30 cellular contexts compared by ENCODE assay signal in genomic region chr2:190929919-190930318, GRCh38. TPM values are rescaled to one million over a fixed set of nuclear protein-coding genes. Genes with fewer than 3 reads are reported as not detected.
A peak's percentile ranks its signal among the peaks of the same experiment; 100 is the strongest.
DNase-seq lines count a peak whose midpoint lies in the region; ATAC-seq, FAIRE-seq and TF ChIP-seq lines count a peak whose summit lies in the region.
"Had no signal": no experiment of that assay in that cellular context is flagged by ENCODE, and none has a peak within 500 bp of the region (broad histone marks: within the 10 kb centered on the region; RNA-seq: fewer than 3 reads in every experiment).

No MANE protein-coding gene starts in this region.

- H3K27me3 ChIP-seq in brain microvascular endothelial cell (replicated peaks), result no peaks in the 10 kb centered on the region
- no peaks in the 10 kb centered on the region for H3K27me3 ChIP-seq in mesenchymal stem cell (ENCODE audit: control insufficient read depth in 1 of 2, insufficient read depth in 1 of 2, low read length in 2 of 2)
- H3K27me3 ChIP-seq in pancreas, result no peaks in the 10 kb centered on the region
- H3K27me3 ChIP-seq: body of pancreas, heart right ventricle had no signal

- H3K27ac ChIP-seq in A549 (peak overlapping the region; percentile 4 to 72; a peak in 4 of 6 replicates), brain microvascular endothelial cell (no peak overlapping the region), mesenchymal stem cell (ENCODE audit: low read length, poor library complexity, severe bottlenecking) (peak overlapping the region; percentile 73), pancreas (no peak overlapping the region)
- H3K27ac ChIP-seq: body of pancreas, heart right ventricle, lower lobe of right lung, thoracic aorta, VCaP had no signal

- TF ChIP-seq EP300 in A549 (IDR thresholded peaks at IDR 0.05), result no peak

- H3K36me3 ChIP-seq in brain microvascular endothelial cell (replicated peaks) (peaks cover 48% of the 10 kb centered on the region), mesenchymal stem cell (ENCODE audit: control insufficient read depth in 1 of 2, insufficient read depth in 2 of 2, low read depth in 1 of 2, low read length in 2 of 2) (peaks cover 3 to 86% of the 10 kb centered on the region in 2 experiments), pancreas (peaks cover 2 to 15% (median 3%) of the 10 kb centered on the region in 3 donors)

- H3K27me3 Mint-ChIP-seq in HFFc6 (ENCODE audit: insufficient read depth), result peaks cover 2% of the 10 kb centered on the region; the same call in 1 of the 2 replicates
- H3K27me3 Mint-ChIP-seq: B cell; CD4-positive, alpha-beta memory T cell; naive thymus-derived CD8-positive, alpha-beta T cell; stimulated activated naive CD8-positive, alpha-beta T cell treated with anti-CD3 and anti-CD28 coated beads, Interleukin-15, amount 100 ng/mL, for 72 hours had no signal

- peak overlapping the region; percentile 29; the same call in 1 of the 3 replicates for H3K4me2 ChIP-seq in A549
- H3K4me2 ChIP-seq in mesenchymal stem cell (ENCODE audit: low read length, poor library complexity, severe bottlenecking), result no peak overlapping the region

- no peak overlapping the region for H2BK5ac ChIP-seq in mesenchymal stem cell (ENCODE audit: low read depth, low read length, poor library complexity, severe bottlenecking)

- H3K4me3 Mint-ChIP-seq in HFFc6, result peak overlapping the region; percentile 49; the same call in 1 of the 2 replicates
- H3K4me3 Mint-ChIP-seq: activated T-cell treated with anti-CD3 and anti-CD28 coated beads, Interleukin-2, amount 50 U/mL, for 4 hours; B cell; CD4-positive, alpha-beta memory T cell; naive thymus-derived CD8-positive, alpha-beta T cell; stimulated activated naive CD8-positive, alpha-beta T cell treated with anti-CD3 and anti-CD28 coated beads, Interleukin-15, amount 100 ng/mL, for 72 hours had no signal

- no peaks in the 10 kb centered on the region for H3K9me3 ChIP-seq in A549
- H3K9me3 ChIP-seq in mesenchymal stem cell (ENCODE audit: control insufficient read depth, low read length), result no peaks in the 10 kb centered on the region
- H3K9me3 ChIP-seq in pancreas, result no peaks in the 10 kb centered on the region
- H3K9me3 ChIP-seq: body of pancreas, heart right ventricle, lower lobe of right lung, thoracic aorta had no signal

- H4K91ac ChIP-seq in mesenchymal stem cell (ENCODE audit: low read length), result no peak overlapping the region

- peaks cover 51% of the 10 kb centered on the region for H3K36me3 Mint-ChIP-seq in HFFc6 (ENCODE audit: low read depth)

- TF ChIP-seq POLR2A in A549 (IDR thresholded peaks at IDR 0.05; ENCODE audit: low read length), result no peak

- 54% methylated on average over 7 of the region's 7 CpGs for WGBS in A549 (ENCODE audit: missing lambda C conversion rate)
- 95% methylated on average over 4 of the region's 7 CpGs for WGBS in mesenchymal stem cell
- 93 to 96% methylated on average over 7 of the region's 7 CpGs for WGBS in pancreas, 2 donors

- H2BK120ac ChIP-seq in mesenchymal stem cell (ENCODE audit: low read depth, low read length), result no peak overlapping the region

- intact Hi-C loops in pancreas (cut with DNase I), result no loop called here

- in situ Hi-C loops in brain microvascular endothelial cell (cut with HindIII; ENCODE audit: low pct_ligation_motif_present, low sequenced_read_pairs), result no loop called here

- no peak overlapping the region for H2AK5ac ChIP-seq in mesenchymal stem cell (ENCODE audit: low read length, severe bottlenecking)

- H3K27ac Mint-ChIP-seq in HFFc6, result peak overlapping the region; percentile 47
- H3K27ac Mint-ChIP-seq: B cell had no signal

- no peak overlapping the region for H2BK15ac ChIP-seq in mesenchymal stem cell (ENCODE audit: low read depth, poor library complexity, severe bottlenecking)

- no peaks in the 10 kb centered on the region for H3K79me1 ChIP-seq in mesenchymal stem cell (replicated peaks; ENCODE audit: low read length, poor library complexity, severe bottlenecking)

- ATAC-seq in A549 (peak in 1 of 2 experiments; percentile 65; a peak in 3 of 6 replicates), HG02852 (IDR thresholded peaks at IDR 0.05; ENCODE audit: unreplicated experiment) (no peak), pancreas (no peak)
- ATAC-seq: activated T-cell treated with anti-CD3 and anti-CD28 coated beads, Interleukin-2, amount 50 U/mL, for 4 hours; body of pancreas; heart right ventricle; lower lobe of right lung; naive thymus-derived CD8-positive, alpha-beta T cell; stimulated activated naive CD8-positive, alpha-beta T cell treated with anti-CD3 and anti-CD28 coated beads, Interleukin-15, amount 100 ng/mL, for 72 hours had no signal

- H4K8ac ChIP-seq in mesenchymal stem cell (ENCODE audit: low read length), result no peak overlapping the region

- no peak overlapping the region for H3K4ac ChIP-seq in mesenchymal stem cell (ENCODE audit: low read depth in 1 of 2, low read length in 2 of 2)

- H3K4me1 ChIP-seq in A549 (peaks cover 86% of the 10 kb centered on the region), mesenchymal stem cell (ENCODE audit: control insufficient read depth, insufficient read depth, low read depth, low read length) (peaks cover 2% of the 10 kb centered on the region), pancreas (peaks cover 14 to 21% (median 21%) of the 10 kb centered on the region in 3 donors)
- H3K4me1 ChIP-seq: lower lobe of right lung had no signal

- H3K9ac ChIP-seq in mesenchymal stem cell (ENCODE audit: low read length), result no peak overlapping the region

- no peak overlapping the region for H3K14ac ChIP-seq in mesenchymal stem cell (ENCODE audit: low read length in 2 of 2)

- no peaks in the 10 kb centered on the region for H3K9me3 Mint-ChIP-seq in HFFc6
- H3K9me3 Mint-ChIP-seq: activated T-cell treated with anti-CD3 and anti-CD28 coated beads, Interleukin-2, amount 50 U/mL, for 4 hours; CD4-positive, alpha-beta memory T cell; naive thymus-derived CD8-positive, alpha-beta T cell; stimulated activated naive CD8-positive, alpha-beta T cell treated with anti-CD3 and anti-CD28 coated beads, Interleukin-15, amount 100 ng/mL, for 72 hours had no signal

- H3K4me1 Mint-ChIP-seq in HFFc6 (ENCODE audit: low read depth), result peaks cover 54% of the 10 kb centered on the region
- H3K4me1 Mint-ChIP-seq: B cell had no signal

- TF ChIP-seq CTCF in A549 (IDR thresholded peaks at IDR 0.05) (no peak), HFFc6 (IDR thresholded peaks at IDR 0.05) (no peak), brain microvascular endothelial cell (IDR thresholded peaks at IDR 0.05; ENCODE audit: low read depth, low read length, missing control alignments) (no peak), pancreas (IDR thresholded peaks at IDR 0.05) (no peak)

- no peak for FAIRE-seq in A549 (lab: Jason Lieb, UNC)
- FAIRE-seq in pancreas (lab: Jason Lieb, UNC), result no peak
- FAIRE-seq: endometrium, H54, keratinocyte, small intestine had no signal

- DNase-seq in A549 (ENCODE audit: low read depth in 1 of 2, low spot score in 1 of 2), result peak in 1 of 2 experiments; percentile 36
- no peak for DNase-seq in HFFc6
- DNase-seq in brain microvascular endothelial cell, result peak; percentile 31
- DNase-seq in mesenchymal stem cell, result no peak
- no peak for DNase-seq in pancreas
- no peak for DNase-seq in stimulated activated CD4-positive, alpha-beta T cell treated with anti-CD3 and anti-CD28 coated beads, Interleukin-12 subunit alpha, Interleukin-12 subunit beta, amount 100 ng/mL, for 4 hours
- DNase-seq: activated CD4-positive, alpha-beta T cell treated with anti-CD3 and anti-CD28 coated beads for 4 hours; activated gamma-delta T cell; activated T-cell treated with anti-CD3 and anti-CD28 coated beads, Interleukin-2, amount 50 U/mL, for 4 hours; body of pancreas; CD4-positive, alpha-beta memory T cell; foreskin melanocyte; heart right ventricle; lower lobe of right lung; naive thymus-derived CD8-positive, alpha-beta T cell; NCI-H146; NCI-H748 treated with DMSO at 0.1 percent for 48 hours; occipital lobe; SIG-M5; small intestine; stimulated activated CD8-positive, alpha-beta memory T cell treated with anti-CD3 and anti-CD28 coated beads, Interleukin-4, amount 100 ng/mL, for 48 hours; stimulated activated naive CD8-positive, alpha-beta T cell treated with anti-CD3 and anti-CD28 coated beads, Interleukin-15, amount 100 ng/mL, for 72 hours; T-helper 9 cell had no signal

- H2AFZ ChIP-seq in mesenchymal stem cell (ENCODE audit: low read depth, low read length), result no peak overlapping the region

- H3K4me3 ChIP-seq in A549 (no peak overlapping the region), brain microvascular endothelial cell (ENCODE audit: low read depth, low read length) (no peak overlapping the region), mesenchymal stem cell (ENCODE audit: insufficient read depth in 1 of 2, low read depth in 1 of 2, low read length in 2 of 2) (no peak overlapping the region), pancreas (no peak overlapping the region)
- H3K4me3 ChIP-seq: body of pancreas, heart right ventricle, lower lobe of right lung, thoracic aorta had no signal

- POLR2A ChIA-PET in A549 (lab: Yijun Ruan, JAX), result no interaction called here

- no peak overlapping the region for H3K18ac ChIP-seq in mesenchymal stem cell (ENCODE audit: low read depth in 1 of 2, low read length in 2 of 2)

- TF ChIP-seq RAD21 in A549 (conservative IDR thresholded peaks at IDR 0.05 in 1 of 2, IDR thresholded peaks at IDR 0.05 in 1 of 2), result no peak

- no peak overlapping the region for H3K23ac ChIP-seq in mesenchymal stem cell (ENCODE audit: low read length in 2 of 2)

- H2BK12ac ChIP-seq in mesenchymal stem cell (ENCODE audit: low read length in 2 of 2), result no peak overlapping the region

- CTCF ChIA-PET in A549 (lab: Yijun Ruan, JAX), result no interaction called here

TF ChIP-seq in A549, 52 proteins besides CTCF, POLR2A, EP300 and RAD21:
- TF ChIP-seq MAFK (IDR thresholded peaks at IDR 0.05; ENCODE audit: partially characterized antibody), result no peak

RNA-seq across cellular contexts. Expression of gene GLS, which starts 49.3 kb away (rescaled TPM):
- 221 and 269 TPM in 2 replicates for polyA plus RNA-seq in A549 (2011; rRNA removed)
- 27.9 and 32.7 TPM in 2 replicates for polyA plus RNA-seq in A549 (2012; cell fraction: cytosol; rRNA removed)
- polyA plus RNA-seq in A549 (2012; cell fraction: nucleus; rRNA removed), result 49.7 and 80.3 TPM in 2 replicates
- polyA plus RNA-seq in A549 (2017; fragmentation: RNase III; extraction: RNeasy Plus Mini Kit Qiagen cat#74134 plus additional on column Dnase treatment), result 270 to 321 TPM (median 286 TPM) in 3 replicates
- polyA minus RNA-seq in A549 (2011; rRNA and poly(A)+ RNA removed), result 194 and 213 TPM in 2 replicates
- total RNA-seq in HFFc6 (2021; fragmentation: NEBNext Ultra II Directional; extraction: Animal tissue kit (Norgen Biotek cat#: 25700)), result 100 to 1,000 TPM; 191 to 431 (median 201) TPM
- polyA plus RNA-seq in mesenchymal stem cell (2013, experiment 1 of 2), result 33.6 TPM
- 34.7 TPM for polyA plus RNA-seq in mesenchymal stem cell (2013, experiment 2 of 2)
- 10 to 100 TPM; 30.4 to 84.4 (median 51.6) TPM for total RNA-seq in pancreas
- 10 to 100 TPM; 20.5 to 54.3 TPM for polyA plus RNA-seq in pancreas

Comparison
In these comparisons a context has a peak if more than half of its experiments do, and no peak if none do; other contexts are left out.
1. H3K27ac ChIP-seq: peak in A549 (2 of 2) and mesenchymal stem cell (single experiment); none in brain microvascular endothelial cell (single experiment) and pancreas (0 of 4).